16 cellular contexts compared by ENCODE assay signal in the genomic region with DNA sequence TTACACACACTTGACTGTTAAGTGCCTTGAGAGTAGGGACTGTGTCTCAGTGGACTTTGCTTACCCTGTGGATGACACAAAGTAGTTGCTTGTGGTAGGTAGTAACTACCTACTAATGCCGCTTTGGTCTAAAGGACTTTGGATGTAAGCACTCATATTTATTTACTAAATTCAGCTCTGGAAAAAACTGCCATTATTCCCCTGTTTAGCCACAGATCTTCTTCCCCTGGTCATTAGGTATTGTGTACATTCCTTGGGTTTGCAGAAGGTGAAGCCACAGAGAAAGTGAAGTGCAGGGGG. TPM values are rescaled to one million over a fixed set of nuclear protein-coding genes. Genes with fewer than 3 reads are reported as not detected.
DNase-seq lines count a peak whose midpoint lies in the region; ATAC-seq and TF ChIP-seq lines count a peak whose summit lies in the region.
"Had no signal": no experiment of that assay in that cellular context is flagged by ENCODE, and none has a peak within 500 bp of the region (broad histone marks: within the 10 kb centered on the region; RNA-seq: fewer than 3 reads in every experiment).

No MANE protein-coding gene starts in this region.

- peaks cover 15% of the 10 kb centered on the region for H4K20me1 ChIP-seq in smooth muscle cell (ENCODE audit: low read depth)

- no peak overlapping the region for H3K4me3 Mint-ChIP-seq in activated T-cell treated with anti-CD3 and anti-CD28 coated beads, Interleukin-2, amount 50 U/mL, for 24 hours
- H3K4me3 Mint-ChIP-seq in activated naive CD8-positive, alpha-beta T cell treated with anti-CD3 and anti-CD28 coated beads, Interleukin-2, amount 50 U/mL, for 24 hours, result no peak overlapping the region
- H3K4me3 Mint-ChIP-seq in CD14-positive monocyte, result no peak overlapping the region
- H3K4me3 Mint-ChIP-seq: activated T-cell treated with anti-CD3 and anti-CD28 coated beads, Interleukin-2, amount 50 U/mL, for 4 hours had no signal

- no peaks in the 10 kb centered on the region for H3K27me3 Mint-ChIP-seq in activated T-cell treated with anti-CD3 and anti-CD28 coated beads, Interleukin-2, amount 50 U/mL, for 24 hours
- no peaks in the 10 kb centered on the region for H3K27me3 Mint-ChIP-seq in activated naive CD8-positive, alpha-beta T cell treated with anti-CD3 and anti-CD28 coated beads, Interleukin-2, amount 50 U/mL, for 24 hours
- H3K27me3 Mint-ChIP-seq in CD14-positive monocyte (ENCODE audit: low read depth in 3 of 3), result peaks cover 0 to 2% (median 0%) of the 10 kb centered on the region in 3 donors
- H3K27me3 Mint-ChIP-seq: naive thymus-derived CD8-positive, alpha-beta T cell had no signal

- peak overlapping the region; percentile 41 for H2BK15ac ChIP-seq in mesendoderm (replicated peaks; ENCODE audit: low read depth)

- in situ Hi-C loops in HAP-1 (cut with MboI; ENCODE audit: low sequenced_read_pairs), result no loop called here

- no peaks in the 10 kb centered on the region for H3K79me1 ChIP-seq in mesendoderm (ENCODE audit: low read length)

- DNase-seq in activated T-cell treated with anti-CD3 and anti-CD28 coated beads, Interleukin-2, amount 50 U/mL, for 24 hours, result no peak
- DNase-seq in activated T-cell treated with anti-CD3 and anti-CD28 coated beads, Interleukin-2, amount 50 U/mL, for 1 hour, result no peak
- DNase-seq in activated naive CD8-positive, alpha-beta T cell treated with anti-CD3 and anti-CD28 coated beads, Interleukin-2, amount 50 U/mL, for 24 hours, result no peak
- DNase-seq in mesendoderm (no peak), smooth muscle cell (lab: John Stamatoyannopoulos, UW; ENCODE audit: unreplicated experiment) (no peak), CD14-positive monocyte (ENCODE audit: low spot score) (no peak), HAP-1 (ENCODE audit: low spot score in 2 of 2) (no peak)
- DNase-seq: activated T-cell treated with anti-CD3 and anti-CD28 coated beads, Interleukin-2, amount 50 U/mL, for 4 hours; caudate nucleus; effector CD4-positive, alpha-beta T cell; left lung; naive thymus-derived CD8-positive, alpha-beta T cell; NCI-H1436 treated with DMSO at 0.1 percent for 48 hours had no signal

- peak overlapping the region; percentile 75 for H2BK120ac ChIP-seq in mesendoderm (ENCODE audit: low read depth, low read length)

- H3K36me3 Mint-ChIP-seq in activated T-cell treated with anti-CD3 and anti-CD28 coated beads, Interleukin-2, amount 50 U/mL, for 24 hours (ENCODE audit: low read depth), result peaks cover 23% of the 10 kb centered on the region
- peaks cover 17% of the 10 kb centered on the region for H3K36me3 Mint-ChIP-seq in activated naive CD8-positive, alpha-beta T cell treated with anti-CD3 and anti-CD28 coated beads, Interleukin-2, amount 50 U/mL, for 24 hours (ENCODE audit: low read depth)
- H3K36me3 Mint-ChIP-seq in CD14-positive monocyte, result peaks cover 6 to 9% of the 10 kb centered on the region in 2 donors

- H2AK5ac ChIP-seq in mesendoderm (ENCODE audit: low read length), result peak overlapping the region; percentile 1

- H3K56ac ChIP-seq in mesendoderm (ENCODE audit: low read length), result peak overlapping the region; percentile 75

- peak overlapping the region; percentile 84 for H3K27ac Mint-ChIP-seq in activated T-cell treated with anti-CD3 and anti-CD28 coated beads, Interleukin-2, amount 50 U/mL, for 24 hours
- peak overlapping the region; percentile 84 for H3K27ac Mint-ChIP-seq in activated naive CD8-positive, alpha-beta T cell treated with anti-CD3 and anti-CD28 coated beads, Interleukin-2, amount 50 U/mL, for 24 hours
- peak overlapping the region in 1 of 7 donors; percentile 100 for H3K27ac Mint-ChIP-seq in CD14-positive monocyte

- H3K23ac ChIP-seq in mesendoderm (ENCODE audit: low read length), result no peak overlapping the region

- peak overlapping the region; percentile 88 for H2BK5ac ChIP-seq in mesendoderm (ENCODE audit: low read length)

- no peak overlapping the region for H4K8ac ChIP-seq in mesendoderm (ENCODE audit: low read depth, low read length)

- peaks cover 18% of the 10 kb centered on the region for H3K4me1 ChIP-seq in mesendoderm (ENCODE audit: control insufficient read depth, low read depth, low read length)
- H3K4me1 ChIP-seq in smooth muscle cell (ENCODE audit: low read depth), result peaks cover 17% of the 10 kb centered on the region
- peaks cover 15% of the 10 kb centered on the region for H3K4me1 ChIP-seq in HAP-1

- no CpG with 5 or more reads among the region's 1 CpG for WGBS in mesendoderm (ENCODE audit: extremely low coverage, insufficient coverage, low lambda C conversion rate)
- WGBS in smooth muscle cell (ENCODE audit: low lambda C conversion rate), result 84% methylated on average over 1 of the region's 1 CpG

- H3K4me2 ChIP-seq in mesendoderm (ENCODE audit: low read length) (no peak overlapping the region), smooth muscle cell (peak overlapping the region; percentile 34)

- H3K27ac ChIP-seq in mesendoderm (ENCODE audit: low read depth, low read length), result peak overlapping the region; percentile 78
- H3K27ac ChIP-seq in smooth muscle cell (ENCODE audit: low read depth), result peak overlapping the region; percentile 100
- H3K27ac ChIP-seq: left lung had no signal

- H3K4me3 ChIP-seq in mesendoderm (ENCODE audit: low read length) (no peak overlapping the region), smooth muscle cell (no peak overlapping the region), HAP-1 (no peak overlapping the region)
- H3K4me3 ChIP-seq: left lung had no signal

- H4K5ac ChIP-seq in mesendoderm (ENCODE audit: low read length), result peak overlapping the region; percentile 5

- peak overlapping the region; percentile 62 for H3K18ac ChIP-seq in mesendoderm (ENCODE audit: low read length)

- H3K9me3 ChIP-seq in smooth muscle cell (replicated peaks; ENCODE audit: low read depth) (no peaks in the 10 kb centered on the region), HAP-1 (no peaks in the 10 kb centered on the region)
- H3K9me3 ChIP-seq: left lung had no signal

- intact Hi-C loops in CD14-positive monocyte (cut with micrococcal nuclease), result no loop called here

- H3K79me2 ChIP-seq in mesendoderm (ENCODE audit: control insufficient read depth, insufficient read depth, low read length) (peaks cover 21% of the 10 kb centered on the region), smooth muscle cell (ENCODE audit: low read depth) (peaks cover 21% of the 10 kb centered on the region)

- TF ChIP-seq CTCF in smooth muscle cell (IDR thresholded peaks at IDR 0.05; ENCODE audit: borderline replicate concordance, insufficient read depth, poor library complexity, severe bottlenecking), result no peak
- TF ChIP-seq CTCF in CD14-positive monocyte (IDR thresholded peaks at IDR 0.05), result no peak

- H3K9ac ChIP-seq in mesendoderm (ENCODE audit: low read length), result peak overlapping the region; percentile 16
- H3K9ac ChIP-seq in smooth muscle cell (ENCODE audit: low read depth), result no peak overlapping the region

- H3K27me3 ChIP-seq in mesendoderm (ENCODE audit: insufficient read depth, low read length, poor library complexity) (no peaks in the 10 kb centered on the region), smooth muscle cell (ENCODE audit: low read depth) (no peaks in the 10 kb centered on the region), HAP-1 (ENCODE audit: low read depth) (no peaks in the 10 kb centered on the region)
- H3K27me3 ChIP-seq: left lung had no signal

- ATAC-seq in activated naive CD8-positive, alpha-beta T cell treated with anti-CD3 and anti-CD28 coated beads, Interleukin-2, amount 50 U/mL, for 24 hours, result no peak
- no peak for ATAC-seq in GM21367 (IDR thresholded peaks at IDR 0.05; ENCODE audit: unreplicated experiment)
- ATAC-seq: activated T-cell treated with anti-CD3 and anti-CD28 coated beads, Interleukin-2, amount 50 U/mL, for 4 hours; left lung; naive thymus-derived CD8-positive, alpha-beta T cell; Right ventricle myocardium inferior had no signal

- no peak overlapping the region for H2AFZ ChIP-seq in smooth muscle cell (ENCODE audit: low read depth)

- H3K4ac ChIP-seq in mesendoderm (ENCODE audit: low read depth, low read length), result peak overlapping the region; percentile 84

- H3K36me3 ChIP-seq in mesendoderm (ENCODE audit: control insufficient read depth, insufficient read depth, low read length), result peaks cover 2% of the 10 kb centered on the region
- no peaks in the 10 kb centered on the region for H3K36me3 ChIP-seq in smooth muscle cell (ENCODE audit: low read depth)
- peaks cover 20% of the 10 kb centered on the region for H3K36me3 ChIP-seq in HAP-1 (replicated peaks)

- H3K4me1 Mint-ChIP-seq in activated T-cell treated with anti-CD3 and anti-CD28 coated beads, Interleukin-2, amount 50 U/mL, for 24 hours (ENCODE audit: low read depth), result peaks cover 33% of the 10 kb centered on the region
- H3K4me1 Mint-ChIP-seq in activated naive CD8-positive, alpha-beta T cell treated with anti-CD3 and anti-CD28 coated beads, Interleukin-2, amount 50 U/mL, for 24 hours, result peaks cover 40% of the 10 kb centered on the region
- peaks cover 27% of the 10 kb centered on the region for H3K4me1 Mint-ChIP-seq in CD14-positive monocyte

- H3K9me3 Mint-ChIP-seq in activated T-cell treated with anti-CD3 and anti-CD28 coated beads, Interleukin-2, amount 50 U/mL, for 24 hours, result no peaks in the 10 kb centered on the region
- no peaks in the 10 kb centered on the region for H3K9me3 Mint-ChIP-seq in activated naive CD8-positive, alpha-beta T cell treated with anti-CD3 and anti-CD28 coated beads, Interleukin-2, amount 50 U/mL, for 24 hours
- H3K9me3 Mint-ChIP-seq in CD14-positive monocyte, result no peaks in the 10 kb centered on the region
- H3K9me3 Mint-ChIP-seq: activated T-cell treated with anti-CD3 and anti-CD28 coated beads, Interleukin-2, amount 50 U/mL, for 4 hours; naive thymus-derived CD8-positive, alpha-beta T cell; T-helper 2 cell treated with Interferon-gamma antibody and Interleukin-4, amounts not matched to agents 5 μg/mL and 100 μg/mL, for 36 hours had no signal

- peaks cover 14% of the 10 kb centered on the region for H3F3A ChIP-seq in smooth muscle cell (ENCODE audit: low read depth)

RNA-seq across cellular contexts. Expression of a gene that starts 2.8 kb away (rescaled TPM):
- 256 TPM for polyA plus RNA-seq in mesendoderm (2013, experiment 1 of 2)
- 253 TPM for polyA plus RNA-seq in mesendoderm (2013, experiment 2 of 2)
- 183 and 189 TPM in 2 replicates for total RNA-seq in smooth muscle cell
- polyA plus RNA-seq in smooth muscle cell (207 and 237 TPM in 2 replicates), CD14-positive monocyte (100 to 1,000 TPM; 139 to 154 TPM)

RNA-seq across cellular contexts. Expression of a gene that starts 27.9 kb away (rescaled TPM):
- polyA plus RNA-seq in mesendoderm (2013, experiment 1 of 2), result 28.1 TPM
- 27.5 TPM for polyA plus RNA-seq in mesendoderm (2013, experiment 2 of 2)
- 9.8 and 18.7 TPM in 2 replicates for total RNA-seq in smooth muscle cell
- polyA plus RNA-seq in smooth muscle cell (8.4 and 9.4 TPM in 2 replicates), CD14-positive monocyte (10 to 100 TPM; 16.1 to 16.5 TPM)
